In the genomic region with DNA sequence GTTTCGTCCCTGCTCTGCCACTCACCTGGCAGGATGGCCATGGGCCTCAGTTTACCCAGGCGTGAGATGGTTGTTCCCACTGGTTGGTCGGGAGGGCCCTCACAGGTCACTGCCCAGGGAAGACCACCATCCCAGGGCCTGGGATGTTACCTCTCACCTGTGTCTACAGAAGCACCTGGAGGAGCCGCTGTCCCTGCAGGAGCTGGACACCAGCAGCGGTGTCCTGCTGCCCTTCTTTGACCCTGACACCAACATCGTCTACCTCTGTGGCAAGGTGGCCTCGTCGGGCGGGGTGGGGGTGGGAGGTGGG, we compare ENCODE assay signal across 12 cellular contexts. TPM values are rescaled to one million over a fixed set of nuclear protein-coding genes. Genes with fewer than 3 reads are reported as not detected.
DNase-seq lines count a peak whose midpoint lies in the region; ATAC-seq, FAIRE-seq and TF ChIP-seq lines count a peak whose summit lies in the region.
"Had no signal": no experiment of that assay in that cellular context is flagged by ENCODE, and none has a peak within 500 bp of the region (broad histone marks: within the 10 kb centered on the region; RNA-seq: fewer than 3 reads in every experiment).

No MANE protein-coding gene starts in this region.

- intact Hi-C loops in activated T-helper 1 cell treated with anti-CD3 and anti-CD28 coated beads, Interleukin-12 subunit alpha, Interleukin-12 subunit beta, Interleukin-2, Interleukin-4 antibody, amounts not matched to agents 30 ng/mL and 10 ng/mL and 1 ng/mL, durations not matched to agents 14 hours and 24 hours and 36 hours (cut with micrococcal nuclease) = no loop called here
- intact Hi-C loops in adrenal gland (cut with DNase I) = loop anchor here in 1 of 2 donors (10.0 kb wide), 1 partner anchor 63 kb away; a partner anchor contains a TSS

- peaks cover 0 to 2% (median 0%) of the 10 kb centered on the region in 5 donors for H3K9me3 Mint-ChIP-seq in CD8-positive, alpha-beta memory T cell
- no peaks in the 10 kb centered on the region for H3K9me3 Mint-ChIP-seq in activated T-helper 1 cell treated with anti-CD3 and anti-CD28 coated beads, Interleukin-12 subunit alpha, Interleukin-12 subunit beta, Interleukin-2, Interleukin-4 antibody, amounts not matched to agents 30 ng/mL and 10 ng/mL and 1 ng/mL, durations not matched to agents 14 hours and 24 hours and 36 hours
- H3K9me3 Mint-ChIP-seq in natural killer cell treated with Interleukin-12 subunit alpha and Interleukin-12 subunit beta and Interleukin-15 and Interleukin-18, amount 100 ng/mL, for 72 hours = no peaks in the 10 kb centered on the region
- H3K9me3 Mint-ChIP-seq: GM23338 had no signal

- no peak for ATAC-seq in natural killer cell treated with Interleukin-12 subunit alpha and Interleukin-12 subunit beta and Interleukin-15 and Interleukin-18, amount 100 ng/mL, for 72 hours

- no peak for DNase-seq in CD8-positive, alpha-beta memory T cell
- DNase-seq in HL-60 (ENCODE audit: low read depth in 1 of 2, low spot score in 1 of 2) (no peak), adrenal gland (no peak), RCC 7860 (ENCODE audit: low spot score) (no peak), NCI-H187 (lab: John Stamatoyannopoulos, UW) (no peak)
- no peak for DNase-seq in activated T-helper 1 cell treated with anti-CD3 and anti-CD28 coated beads, Interleukin-12 subunit alpha, Interleukin-12 subunit beta, Interleukin-2, Interleukin-4 antibody, amounts not matched to agents 30 ng/mL and 10 ng/mL and 1 ng/mL, durations not matched to agents 14 hours and 24 hours and 36 hours (ENCODE audit: low spot score)
- no peak for DNase-seq in natural killer cell treated with Interleukin-12 subunit alpha and Interleukin-12 subunit beta and Interleukin-15 and Interleukin-18, amount 100 ng/mL, for 72 hours (ENCODE audit: low spot score)
- DNase-seq: NCI-H1436 treated with DMSO at 0.1 percent for 48 hours, NCI-H526 treated with DMSO at 0.1 percent for 48 hours had no signal

- H3K27ac Mint-ChIP-seq in CD8-positive, alpha-beta memory T cell = peak overlapping the region; percentile 93 to 100 (median 96)
- peak overlapping the region; percentile 99 for H3K27ac Mint-ChIP-seq in activated T-helper 1 cell treated with anti-CD3 and anti-CD28 coated beads, Interleukin-12 subunit alpha, Interleukin-12 subunit beta, Interleukin-2, Interleukin-4 antibody, amounts not matched to agents 30 ng/mL and 10 ng/mL and 1 ng/mL, durations not matched to agents 14 hours and 24 hours and 36 hours
- peak overlapping the region; percentile 95 to 98 for H3K27ac Mint-ChIP-seq in natural killer cell treated with Interleukin-12 subunit alpha and Interleukin-12 subunit beta and Interleukin-15 and Interleukin-18, amount 100 ng/mL, for 72 hours

- no peak for TF ChIP-seq CTCF in HL-60 (IDR thresholded peaks at IDR 0.05; ENCODE audit: insufficient read depth, low read length)
- no peak for TF ChIP-seq CTCF in adrenal gland (IDR thresholded peaks at IDR 0.05)

- FAIRE-seq in RCC 7860 (lab: Jason Lieb, UNC) = no peak

- peaks cover 35% of the 10 kb centered on the region for H3K36me3 ChIP-seq in CD8-positive, alpha-beta memory T cell (ENCODE audit: insufficient read depth, low read length)
- peaks cover 0 to 4% of the 10 kb centered on the region in 2 donors for H3K36me3 ChIP-seq in adrenal gland (replicated peaks in 1 of 2)

- CTCF ChIA-PET in CD8-positive, alpha-beta memory T cell (lab: Charles Lee) = interaction anchor here (1.4 to 3.5 kb wide), 4 partner anchors 45 to 230 kb away, joined by 3 to 34 read pairs (median 13); a partner anchor contains a TSS

- H3K36me3 Mint-ChIP-seq in CD8-positive, alpha-beta memory T cell = peaks cover 12 to 43% (median 18%) of the 10 kb centered on the region in 3 donors
- H3K36me3 Mint-ChIP-seq in activated T-helper 1 cell treated with anti-CD3 and anti-CD28 coated beads, Interleukin-12 subunit alpha, Interleukin-12 subunit beta, Interleukin-2, Interleukin-4 antibody, amounts not matched to agents 30 ng/mL and 10 ng/mL and 1 ng/mL, durations not matched to agents 14 hours and 24 hours and 36 hours (ENCODE audit: low read depth) = peaks cover 36% of the 10 kb centered on the region
- peaks cover 11% of the 10 kb centered on the region for H3K36me3 Mint-ChIP-seq in natural killer cell treated with Interleukin-12 subunit alpha and Interleukin-12 subunit beta and Interleukin-15 and Interleukin-18, amount 100 ng/mL, for 72 hours

- H3K27ac ChIP-seq in CD8-positive, alpha-beta memory T cell (ENCODE audit: low read depth, low read length) = no peak overlapping the region
- H3K27ac ChIP-seq in HL-60 (replicated peaks) = peak overlapping the region; percentile 100
- H3K27ac ChIP-seq in adrenal gland = no peak overlapping the region

- peak overlapping the region; percentile 99 for H3K4me3 ChIP-seq in CD8-positive, alpha-beta memory T cell (ENCODE audit: low read length)
- H3K4me3 ChIP-seq in HL-60 (replicated peaks; ENCODE audit: insufficient read depth, low read length) = no peak overlapping the region
- no peak overlapping the region for H3K4me3 ChIP-seq in adrenal gland
- H3K4me3 ChIP-seq: GM23338, mucosa of descending colon had no signal

- no peaks in the 10 kb centered on the region for H3K9me3 ChIP-seq in CD8-positive, alpha-beta memory T cell (ENCODE audit: low read length)
- no peaks in the 10 kb centered on the region for H3K9me3 ChIP-seq in adrenal gland (replicated peaks in 1 of 3)
- H3K9me3 ChIP-seq: mucosa of descending colon, SK-N-SH had no signal

- H3K27me3 ChIP-seq in CD8-positive, alpha-beta memory T cell (ENCODE audit: insufficient read depth, low read length, poor library complexity, severe bottlenecking) = no peaks in the 10 kb centered on the region
- no peaks in the 10 kb centered on the region for H3K27me3 ChIP-seq in HL-60 (ENCODE audit: insufficient read depth, poor library complexity, severe bottlenecking)
- no peaks in the 10 kb centered on the region for H3K27me3 ChIP-seq in adrenal gland

- TF ChIP-seq POLR2A in adrenal gland (IDR thresholded peaks at IDR 0.05) = no peak

- peak overlapping the region; percentile 94 to 100 (median 98) for H3K4me3 Mint-ChIP-seq in CD8-positive, alpha-beta memory T cell
- peak overlapping the region; percentile 100 for H3K4me3 Mint-ChIP-seq in activated T-helper 1 cell treated with anti-CD3 and anti-CD28 coated beads, Interleukin-12 subunit alpha, Interleukin-12 subunit beta, Interleukin-2, Interleukin-4 antibody, amounts not matched to agents 30 ng/mL and 10 ng/mL and 1 ng/mL, durations not matched to agents 14 hours and 24 hours and 36 hours
- H3K4me3 Mint-ChIP-seq in natural killer cell treated with Interleukin-12 subunit alpha and Interleukin-12 subunit beta and Interleukin-15 and Interleukin-18, amount 100 ng/mL, for 72 hours = peak overlapping the region; percentile 98
- H3K4me3 Mint-ChIP-seq: GM23338 had no signal

- peaks cover 0 to 14% of the 10 kb centered on the region in 2 donors for H3K27me3 Mint-ChIP-seq in CD8-positive, alpha-beta memory T cell
- no peaks in the 10 kb centered on the region for H3K27me3 Mint-ChIP-seq in activated T-helper 1 cell treated with anti-CD3 and anti-CD28 coated beads, Interleukin-12 subunit alpha, Interleukin-12 subunit beta, Interleukin-2, Interleukin-4 antibody, amounts not matched to agents 30 ng/mL and 10 ng/mL and 1 ng/mL, durations not matched to agents 14 hours and 24 hours and 36 hours (ENCODE audit: insufficient read depth)
- no peaks in the 10 kb centered on the region for H3K27me3 Mint-ChIP-seq in natural killer cell treated with Interleukin-12 subunit alpha and Interleukin-12 subunit beta and Interleukin-15 and Interleukin-18, amount 100 ng/mL, for 72 hours

- H3K4me1 Mint-ChIP-seq in CD8-positive, alpha-beta memory T cell = peaks cover 18 to 29% (median 24%) of the 10 kb centered on the region in 3 donors
- H3K4me1 Mint-ChIP-seq in activated T-helper 1 cell treated with anti-CD3 and anti-CD28 coated beads, Interleukin-12 subunit alpha, Interleukin-12 subunit beta, Interleukin-2, Interleukin-4 antibody, amounts not matched to agents 30 ng/mL and 10 ng/mL and 1 ng/mL, durations not matched to agents 14 hours and 24 hours and 36 hours (ENCODE audit: low read depth) = peaks cover 19% of the 10 kb centered on the region
- H3K4me1 Mint-ChIP-seq in natural killer cell treated with Interleukin-12 subunit alpha and Interleukin-12 subunit beta and Interleukin-15 and Interleukin-18, amount 100 ng/mL, for 72 hours (ENCODE audit: low read depth in 2 of 2) = peaks cover 12 to 23% of the 10 kb centered on the region in 2 donors

- POLR2A ChIA-PET in CD8-positive, alpha-beta memory T cell (lab: Charles Lee) = interaction anchor here (0.6 to 6.2 kb wide), 4 partner anchors 44 to 97 kb away, joined by 6 to 86 read pairs (median 8); a partner anchor contains a TSS

- peaks cover 26% of the 10 kb centered on the region for H3K4me1 ChIP-seq in CD8-positive, alpha-beta memory T cell (ENCODE audit: insufficient read depth, low read length)
- peaks cover 0 to 3% of the 10 kb centered on the region in 2 donors for H3K4me1 ChIP-seq in adrenal gland (replicated peaks in 1 of 2)

- WGBS in adrenal gland, 4 donors = 72 to 82% (median 72%) methylated on average over 3 to 9 of the region's 9 CpGs; no CpG with 5 or more reads in 1 of the 4 donors

RNA-seq across cellular contexts. Expression of a gene that starts 4.1 kb away (rescaled TPM):
- 100 to 1,000 TPM; 889 to 952 TPM for total RNA-seq in CD8-positive, alpha-beta memory T cell
- 1,446 TPM for polyA plus RNA-seq in CD8-positive, alpha-beta memory T cell
- 816 and 819 TPM in 2 replicates for total RNA-seq in activated T-helper 1 cell treated with anti-CD3 and anti-CD28 coated beads, Interleukin-12 subunit alpha, Interleukin-12 subunit beta, Interleukin-2, Interleukin-4 antibody, amounts not matched to agents 30 ng/mL and 10 ng/mL and 1 ng/mL, durations not matched to agents 14 hours and 24 hours and 36 hours
- total RNA-seq in natural killer cell treated with Interleukin-12 subunit alpha and Interleukin-12 subunit beta and Interleukin-15 and Interleukin-18, amount 100 ng/mL, for 72 hours = 1,000 to 10,000 TPM in 1 of 2 donors, 100 to 1,000 TPM in 1; 987 to 1,615 TPM
- 10 to 100 TPM; 21.3 to 69.1 (median 42.1) TPM for total RNA-seq in adrenal gland
- polyA plus RNA-seq in adrenal gland = 10 to 100 TPM in 2 of 3 donors, 1 to 10 TPM in 1; 4.1 to 87.7 (median 56.2) TPM

RNA-seq across cellular contexts. Expression of a gene that starts 6.0 kb away (rescaled TPM):
- 100 to 1,000 TPM; 268 to 271 TPM for total RNA-seq in CD8-positive, alpha-beta memory T cell
- 208 TPM for polyA plus RNA-seq in CD8-positive, alpha-beta memory T cell
- 312 and 329 TPM in 2 replicates for total RNA-seq in activated T-helper 1 cell treated with anti-CD3 and anti-CD28 coated beads, Interleukin-12 subunit alpha, Interleukin-12 subunit beta, Interleukin-2, Interleukin-4 antibody, amounts not matched to agents 30 ng/mL and 10 ng/mL and 1 ng/mL, durations not matched to agents 14 hours and 24 hours and 36 hours
- total RNA-seq in natural killer cell treated with Interleukin-12 subunit alpha and Interleukin-12 subunit beta and Interleukin-15 and Interleukin-18, amount 100 ng/mL, for 72 hours = 100 to 1,000 TPM; 206 to 410 TPM
- 100 to 1,000 TPM in 5 of 8 donors, 10 to 100 TPM in 3; 55.1 to 449 (median 137) TPM for total RNA-seq in adrenal gland
- polyA plus RNA-seq in adrenal gland = 100 to 1,000 TPM in 2 of 3 donors, 10 to 100 TPM in 1; 96.4 to 329 (median 250) TPM

RNA-seq across cellular contexts. Expression of a gene that starts 6.2 kb away (rescaled TPM):
- 10 to 100 TPM; 63.6 to 70.9 TPM for total RNA-seq in CD8-positive, alpha-beta memory T cell
- 68.8 TPM for polyA plus RNA-seq in CD8-positive, alpha-beta memory T cell
- total RNA-seq in activated T-helper 1 cell treated with anti-CD3 and anti-CD28 coated beads, Interleukin-12 subunit alpha, Interleukin-12 subunit beta, Interleukin-2, Interleukin-4 antibody, amounts not matched to agents 30 ng/mL and 10 ng/mL and 1 ng/mL, durations not matched to agents 14 hours and 24 hours and 36 hours = 63.2 and 66.4 TPM in 2 replicates
- 100 to 1,000 TPM in 1 of 2 donors, 10 to 100 TPM in 1; 48.6 to 169 TPM for total RNA-seq in natural killer cell treated with Interleukin-12 subunit alpha and Interleukin-12 subunit beta and Interleukin-15 and Interleukin-18, amount 100 ng/mL, for 72 hours
- total RNA-seq in adrenal gland = 10 to 100 TPM; 12.4 to 87.5 (median 47.5) TPM
- 100 to 1,000 TPM in 2 of 3 donors, 1 to 10 TPM in 1; 7.9 to 195 (median 169) TPM for polyA plus RNA-seq in adrenal gland

RNA-seq across cellular contexts. Expression of a gene that starts 11.5 kb away (rescaled TPM):
- 10 to 100 TPM; 12.7 to 17.6 TPM for total RNA-seq in CD8-positive, alpha-beta memory T cell
- polyA plus RNA-seq in CD8-positive, alpha-beta memory T cell = 1.4 TPM
- 18.9 and 20.4 TPM in 2 replicates for total RNA-seq in activated T-helper 1 cell treated with anti-CD3 and anti-CD28 coated beads, Interleukin-12 subunit alpha, Interleukin-12 subunit beta, Interleukin-2, Interleukin-4 antibody, amounts not matched to agents 30 ng/mL and 10 ng/mL and 1 ng/mL, durations not matched to agents 14 hours and 24 hours and 36 hours
- total RNA-seq in natural killer cell treated with Interleukin-12 subunit alpha and Interleukin-12 subunit beta and Interleukin-15 and Interleukin-18, amount 100 ng/mL, for 72 hours = 10 to 100 TPM; 19.1 to 46.7 TPM
- total RNA-seq in adrenal gland = 10 to 100 TPM in 5 of 8 donors, 1 to 10 TPM in 3; 4.3 to 15.8 (median 12.6) TPM
- polyA plus RNA-seq in adrenal gland = 100 to 1,000 TPM in 1 of 3 donors, 10 to 100 TPM in 1, 1 to 10 TPM in 1; 3.5 to 125 (median 58.7) TPM

Comparison
In these comparisons a context has a peak if more than half of its experiments do, and no peak if none do; other contexts are left out.
1. RNA of a gene that starts 4.1 kb away (total RNA-seq): 987 to 1,615 TPM in natural killer cell treated with Interleukin-12 subunit alpha and Interleukin-12 subunit beta and Interleukin-15 and Interleukin-18, amount 100 ng/mL, for 72 hours, 889 to 952 TPM in CD8-positive, alpha-beta memory T cell and 816 to 819 TPM in activated T-helper 1 cell treated with anti-CD3 and anti-CD28 coated beads, Interleukin-12 subunit alpha, Interleukin-12 subunit beta, Interleukin-2, Interleukin-4 antibody, amounts not matched to agents 30 ng/mL and 10 ng/mL and 1 ng/mL, durations not matched to agents 14 hours and 24 hours and 36 hours; 21.3 to 69.1 TPM in adrenal gland; every median in the first group is over 10 times any median in the second.
2. Peak in every context shown above with its lines, with median percentiles within 50 percentile points of each other: H3K27ac Mint-ChIP-seq and H3K4me3 Mint-ChIP-seq.